In the genomic region with DNA sequence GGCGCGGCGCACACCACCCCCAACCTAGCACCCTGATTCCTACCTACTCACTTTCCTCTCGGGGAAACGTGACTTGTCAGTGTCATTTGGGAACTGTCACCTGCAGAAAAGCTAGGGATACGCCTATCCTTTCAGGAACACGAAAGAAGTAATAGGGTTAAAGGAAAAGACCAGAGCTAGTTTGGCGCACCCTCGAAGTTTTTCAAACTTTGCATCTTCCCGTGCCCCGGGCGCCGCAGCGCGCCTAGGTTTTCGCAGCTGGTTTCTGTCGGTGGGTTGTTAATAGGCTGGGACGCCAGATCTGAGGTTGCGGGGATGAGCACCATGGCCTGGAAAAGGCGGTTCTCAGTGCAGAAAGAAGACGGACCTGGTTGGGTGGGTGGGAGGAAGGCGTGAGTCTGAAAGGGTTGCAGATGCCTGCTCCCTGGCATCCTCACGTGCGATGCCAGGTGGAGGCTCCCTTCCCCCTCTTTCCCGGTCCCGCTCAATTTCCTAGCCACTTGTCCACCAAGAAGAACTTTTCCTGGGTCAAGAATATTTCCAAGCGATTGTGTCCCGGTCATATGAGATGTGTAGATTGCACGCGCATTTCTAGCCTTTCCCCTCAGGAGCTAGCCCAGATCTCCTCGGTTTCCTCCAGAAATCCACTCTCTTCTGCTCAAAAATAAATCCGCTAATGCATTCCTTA, we compare ENCODE assay signal across 10 cellular contexts. TPM values are rescaled to one million over a fixed set of nuclear protein-coding genes. Genes with fewer than 3 reads are reported as not detected.
DNase-seq lines count a peak whose midpoint lies in the region; ATAC-seq, FAIRE-seq and TF ChIP-seq lines count a peak whose summit lies in the region.
"Had no signal": no experiment of that assay in that cellular context is flagged by ENCODE, and none has a peak within 500 bp of the region (broad histone marks: within the 10 kb centered on the region; RNA-seq: fewer than 3 reads in every experiment).

No MANE protein-coding gene starts in this region.

- H3K27ac Mint-ChIP-seq in MCF 10A (ENCODE audit: low read depth, unreplicated experiment), result no peak overlapping the region
- H3K27ac Mint-ChIP-seq: T-helper 17 cell had no signal

- H3K4me3 ChIP-seq in bronchial epithelial cell (ENCODE audit: low read depth, low read length) (no peak overlapping the region), skeletal muscle satellite cell (ENCODE audit: low read length) (peak overlapping the region; percentile 76)

- peaks cover 22% of the 10 kb centered on the region for H3K4me1 ChIP-seq in skeletal muscle satellite cell (ENCODE audit: control insufficient read depth, insufficient read depth, low read length)

- no peak for ATAC-seq in HG02981 (IDR thresholded peaks at IDR 0.05; ENCODE audit: unreplicated experiment)
- ATAC-seq: T-helper 17 cell had no signal

- POLR2A ChIA-PET in RWPE1 (lab: Yijun Ruan, JAX; ENCODE audit: low non-redundant PET), result no interaction called here
- POLR2A ChIA-PET in MCF 10A (lab: Yijun Ruan, JAX), result no interaction called here

- H3K9me3 Mint-ChIP-seq in MCF 10A (ENCODE audit: unreplicated experiment), result no peaks in the 10 kb centered on the region

- BruUV-seq in MCF 10A (replicated peaks; lab: Mats Ljungman, UMichigan), result no TSS peak

- H3K36me3 Mint-ChIP-seq in MCF 10A (ENCODE audit: insufficient read depth, unreplicated experiment), result no peaks in the 10 kb centered on the region

- TF ChIP-seq CTCF in GM13976 (IDR thresholded peaks at IDR 0.05; ENCODE audit: borderline replicate concordance, control extremely low read depth, extremely low read depth, insufficient read depth, missing control alignments) (no peak), bronchial epithelial cell (IDR thresholded peaks at IDR 0.05; ENCODE audit: insufficient read depth, low read length, severe bottlenecking) (no peak), RWPE1 (conservative IDR thresholded peaks at IDR 0.05; ENCODE audit: low read depth) (no peak), MCF 10A (IDR thresholded peaks at IDR 0.05; ENCODE audit: unreplicated experiment) (no peak)

- peak; percentile 80 for FAIRE-seq in bronchial epithelial cell (lab: Jason Lieb, UNC)
- FAIRE-seq: frontal cortex had no signal

- intact Hi-C loops in MCF 10A (cut with micrococcal nuclease), result no loop called here

- no peaks in the 10 kb centered on the region for H3K4me1 Mint-ChIP-seq in MCF 10A (ENCODE audit: insufficient read depth, unreplicated experiment)
- H3K4me1 Mint-ChIP-seq: T-helper 17 cell had no signal

- CTCF ChIA-PET in RWPE1 (lab: Yijun Ruan, JAX), result interaction anchor here (0.9 kb wide), 1 partner anchor 34 kb away, joined by 3 read pairs; no protein-coding TSS in a partner anchor
- CTCF ChIA-PET in MCF 10A (lab: Yijun Ruan, JAX), result no interaction called here

- in situ Hi-C loops in GM13976 (cut with MboI; ENCODE audit: low sequenced_read_pairs, unreplicated experiment), result no loop called here

- H3K27ac ChIP-seq in RWPE1, result no peak overlapping the region

- peak overlapping the region; percentile 96 for H3K4me2 ChIP-seq in skeletal muscle satellite cell (ENCODE audit: low read length)

- no peaks in the 10 kb centered on the region for H3K9me3 ChIP-seq in skeletal muscle satellite cell (replicated peaks; ENCODE audit: low read length)

- peaks cover 76% of the 10 kb centered on the region for H3K27me3 Mint-ChIP-seq in MCF 10A (ENCODE audit: insufficient read depth, unreplicated experiment)

- H3K27me3 ChIP-seq in bronchial epithelial cell (ENCODE audit: control insufficient read depth, insufficient read depth, low read length), result peaks cover 33% of the 10 kb centered on the region
- H3K27me3 ChIP-seq in skeletal muscle satellite cell (ENCODE audit: control insufficient read depth, insufficient read depth, low read length), result peaks cover 39% of the 10 kb centered on the region

- DNase-seq in GM13976 (ENCODE audit: low spot score), result peak; percentile 8
- DNase-seq in bronchial epithelial cell (ENCODE audit: low read depth), result no peak
- peak; percentile 5 for DNase-seq in iPS-NIHi11 (ENCODE audit: low spot score)
- no peak for DNase-seq in RWPE1 (ENCODE audit: low spot score)
- DNase-seq in ecto neural progenitor cell (ENCODE audit: low spot score), result no peak
- no peak for DNase-seq in MCF 10A (ENCODE audit: unreplicated experiment)
- DNase-seq: T-helper 17 cell had no signal

- no peak overlapping the region for H3K9ac ChIP-seq in skeletal muscle satellite cell (ENCODE audit: low read depth, low read length)

- H3K36me3 ChIP-seq in bronchial epithelial cell (ENCODE audit: control insufficient read depth, insufficient read depth, low read length) (no peaks in the 10 kb centered on the region), skeletal muscle satellite cell (ENCODE audit: insufficient read depth, low read length) (no peaks in the 10 kb centered on the region)

- H3K4me3 Mint-ChIP-seq in MCF 10A (ENCODE audit: unreplicated experiment), result no peak overlapping the region
- H3K4me3 Mint-ChIP-seq: T-helper 17 cell had no signal

RNA-seq across cellular contexts. Expression of a gene that starts 0.6 kb away (rescaled TPM):
- not detected in 2 replicates for total RNA-seq in bronchial epithelial cell
- 8.1 and 25.1 TPM in 2 replicates for total RNA-seq in skeletal muscle satellite cell (2012; rRNA removed)
- total RNA-seq in MCF 10A (2022), result not detected in 2 replicates
- total RNA-seq: frontal cortex, T-helper 17 cell had no signal

Comparison
In these comparisons a context has a peak if more than half of its experiments do, and no peak if none do; other contexts are left out.
1. DNase-seq: peak in GM13976 (single experiment) and iPS-NIHi11 (single experiment); none in bronchial epithelial cell (single experiment), RWPE1 (single experiment), ecto neural progenitor cell (single experiment) and MCF 10A (single experiment).